Comparison of ENCODE assay signal across 8 cellular contexts in the genomic region with DNA sequence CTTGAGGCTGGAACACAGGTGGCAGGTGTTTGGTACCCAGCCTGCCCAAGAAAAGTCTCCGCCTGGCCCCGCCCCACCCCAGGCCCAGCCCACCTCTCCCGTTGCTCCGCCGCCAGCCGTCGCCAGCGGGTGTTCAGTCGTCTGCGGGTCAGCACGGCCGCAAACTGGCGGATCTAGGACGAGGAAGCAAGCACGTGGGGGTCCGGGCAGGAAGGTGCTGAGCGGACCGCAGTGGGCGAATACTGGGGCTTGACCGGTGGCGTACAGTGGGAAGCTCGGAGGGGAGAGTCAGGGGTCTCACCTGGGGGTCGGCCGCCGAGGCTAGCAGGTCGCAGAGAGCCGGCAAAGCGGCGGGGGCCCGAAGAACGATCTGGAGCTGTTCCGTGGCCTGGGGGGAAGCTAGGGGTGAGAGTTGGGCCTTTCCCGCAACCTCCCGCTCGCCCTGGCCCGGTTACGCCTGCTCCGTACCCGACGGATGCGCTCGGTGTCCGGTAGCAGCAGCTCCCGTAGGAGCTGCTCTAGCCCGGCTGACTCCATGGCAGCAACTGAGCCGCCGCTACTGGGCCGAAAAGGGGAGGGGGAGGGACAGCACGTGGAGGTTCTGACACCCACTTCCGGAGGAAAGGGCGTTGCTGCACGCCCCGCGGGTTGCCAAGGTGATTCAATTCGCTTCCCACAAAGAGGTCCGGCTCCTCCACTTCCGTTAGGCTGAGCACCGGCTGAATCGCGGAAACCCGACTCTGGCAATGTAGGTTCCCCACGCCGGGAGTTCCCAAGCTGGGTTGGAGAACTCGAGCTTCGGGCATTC. TPM values are rescaled to one million over a fixed set of nuclear protein-coding genes. Genes with fewer than 3 reads are reported as not detected.
DNase-seq lines count a peak whose midpoint lies in the region; ATAC-seq, FAIRE-seq and TF ChIP-seq lines count a peak whose summit lies in the region.

Gene IPO4 (minus strand): TSS at position 566 of the 808 bp plus-strand sequence. CDS start 29 bp downstream, at position 537.

- H2AFZ ChIP-seq in DND-41 (ENCODE audit: low read depth, low read length) (peak within 1 kb of the TSS; percentile 81), Karpas-422 (ENCODE audit: low read length) (no peak within 1 kb of the TSS)

- H3K4me1 ChIP-seq in DND-41 (ENCODE audit: insufficient read depth, low read length) (peaks cover 51% of the 10 kb centered on the region), Karpas-422 (ENCODE audit: low read length) (peaks cover 26% of the 10 kb centered on the region), esophagus squamous epithelium (peaks cover 3 to 42% (median 15%) of the 10 kb centered on the region in 3 donors)

- H3K27me3 ChIP-seq in DND-41 (ENCODE audit: insufficient read depth, low read length, poor library complexity), result no peaks in the 10 kb centered on the region
- no peaks in the 10 kb centered on the region for H3K27me3 ChIP-seq in Karpas-422 (ENCODE audit: low read length)
- H3K27me3 ChIP-seq in esophagus squamous epithelium, result no peaks in the 10 kb centered on the region

- H3K4me2 ChIP-seq in DND-41 (ENCODE audit: insufficient read depth, low read length) (peak within 1 kb of the TSS; percentile 92), Karpas-422 (ENCODE audit: low read depth, low read length, poor library complexity, severe bottlenecking) (peak within 1 kb of the TSS; percentile 96)

- 1% methylated on average over 22 to 23 of the region's 65 CpGs for WGBS in esophagus squamous epithelium, 2 donors

- H4K20me1 ChIP-seq in DND-41 (ENCODE audit: insufficient read depth, low read length) (peaks cover 9% of the 10 kb centered on the region; the same call in 1 of the 2 replicates), Karpas-422 (ENCODE audit: insufficient read depth, low read depth, low read length) (no peaks in the 10 kb centered on the region)

- peaks cover 3 to 9% of the 10 kb centered on the region in 2 donors for H3K36me3 Mint-ChIP-seq in activated T-cell treated with anti-CD3 and anti-CD28 coated beads, Interleukin-2, amount 50 U/mL, for 72 hours (ENCODE audit: insufficient read depth in 2 of 2)

- ATAC-seq in DND-41 (ENCODE audit: insufficient read depth, low read depth) (peak; percentile 93), GM21825 (IDR thresholded peaks at IDR 0.05; ENCODE audit: unreplicated experiment) (peak; percentile 85)
- peak; percentile 92 for ATAC-seq in activated T-cell treated with anti-CD3 and anti-CD28 coated beads, Interleukin-2, amount 50 U/mL, for 72 hours (replicated peaks in 1 of 2)

- H3K9me3 ChIP-seq in DND-41 (ENCODE audit: insufficient read depth, low read length, severe bottlenecking), result no peaks in the 10 kb centered on the region
- H3K9me3 ChIP-seq in Karpas-422 (ENCODE audit: low read length), result no peaks in the 10 kb centered on the region
- no peaks in the 10 kb centered on the region for H3K9me3 ChIP-seq in esophagus squamous epithelium

- peaks cover 49% of the 10 kb centered on the region for H3K4me1 Mint-ChIP-seq in activated T-cell treated with anti-CD3 and anti-CD28 coated beads, Interleukin-2, amount 50 U/mL, for 72 hours (ENCODE audit: low read depth)

- H3K4me3 ChIP-seq in DND-41 (ENCODE audit: low read depth in 1 of 2, low read length in 2 of 2) (peak within 1 kb of the TSS; percentile 61 to 86; a peak in 3 of 4 replicates), Karpas-422 (ENCODE audit: low read length) (peak within 1 kb of the TSS; percentile 72), esophagus squamous epithelium (peak within 1 kb of the TSS; percentile 73 to 86 (median 78))

- peak within 1 kb of the TSS; percentile 91 to 93 for H3K4me3 Mint-ChIP-seq in activated T-cell treated with anti-CD3 and anti-CD28 coated beads, Interleukin-2, amount 50 U/mL, for 72 hours

- H3K9ac ChIP-seq in DND-41 (ENCODE audit: low read depth, low read length) (peak within 1 kb of the TSS; percentile 66), Karpas-422 (ENCODE audit: low read length) (peak within 1 kb of the TSS; percentile 82)

- TF ChIP-seq POLR2A in esophagus squamous epithelium (IDR thresholded peaks at IDR 0.05), result peak in 3 of 4 donors; percentile 30 to 50 (median 37)

- no peaks in the 10 kb centered on the region for H3K27me3 Mint-ChIP-seq in activated T-cell treated with anti-CD3 and anti-CD28 coated beads, Interleukin-2, amount 50 U/mL, for 72 hours (ENCODE audit: low read depth)

- intact Hi-C loops in esophagus squamous epithelium (cut with DNase I), result no loop called here

- H3K27ac Mint-ChIP-seq in activated T-cell treated with anti-CD3 and anti-CD28 coated beads, Interleukin-2, amount 50 U/mL, for 72 hours, result peak within 1 kb of the TSS; percentile 89

- no peaks in the 10 kb centered on the region for H3K9me3 Mint-ChIP-seq in activated T-cell treated with anti-CD3 and anti-CD28 coated beads, Interleukin-2, amount 50 U/mL, for 72 hours

- TF ChIP-seq CTCF in DND-41 (IDR thresholded peaks at IDR 0.05; ENCODE audit: borderline replicate concordance, extremely low read depth, low read length, poor library complexity, severe bottlenecking) (no peak), esophagus squamous epithelium (IDR thresholded peaks at IDR 0.05) (peak in 2 of 6 experiments; percentile 2 to 49)

- peak within 1 kb of the TSS; percentile 72 for H3K27ac ChIP-seq in DND-41 (ENCODE audit: low read length)
- peak within 1 kb of the TSS; percentile 64 for H3K27ac ChIP-seq in Karpas-422 (ENCODE audit: low read length)
- peak within 1 kb of the TSS; percentile 68 to 87 (median 80) for H3K27ac ChIP-seq in esophagus squamous epithelium

- H3K36me3 ChIP-seq in DND-41 (ENCODE audit: insufficient read depth, low read length) (peaks cover 60% of the 10 kb centered on the region), Karpas-422 (ENCODE audit: insufficient read depth, low read length) (peaks cover 38% of the 10 kb centered on the region), esophagus squamous epithelium (peaks cover 26 to 77% (median 28%) of the 10 kb centered on the region in 3 donors)

- FAIRE-seq in RCC 7860 (lab: Jason Lieb, UNC), result no peak

- H3K79me2 ChIP-seq in DND-41 (ENCODE audit: insufficient read depth, low read length), result peaks cover 34% of the 10 kb centered on the region
- peaks cover 47% of the 10 kb centered on the region for H3K79me2 ChIP-seq in Karpas-422 (ENCODE audit: low read length)

- no peaks in the 10 kb centered on the region for H3K9me2 ChIP-seq in Karpas-422 (replicated peaks; ENCODE audit: insufficient read depth, low read length)

- peak; percentile 97 for DNase-seq in DND-41
- DNase-seq in Karpas-422, result peak; percentile 100
- DNase-seq in RCC 7860 (ENCODE audit: low spot score), result peak; percentile 84
- peak; percentile 94 to 96 for DNase-seq in activated T-cell treated with anti-CD3 and anti-CD28 coated beads, Interleukin-2, amount 50 U/mL, for 72 hours
- DNase-seq in esophagus squamous epithelium (lab: John Stamatoyannopoulos, UW), result peak; percentile 86
- peak; percentile 98 for DNase-seq in myocyte (ENCODE audit: low read depth)
- peak; percentile 93 to 94 for DNase-seq in stimulated activated CD8-positive, alpha-beta memory T cell treated with anti-CD3 and anti-CD28 coated beads, Interleukin-7, amount 100 ng/mL, for 4 hours (ENCODE audit: low read depth in 2 of 2)

RNA-seq across cellular contexts. Expression of gene IPO4, which starts in this region (rescaled TPM):
- 48.9 and 118 TPM in 2 replicates for total RNA-seq in Karpas-422 (2014; rRNA removed; shearing (Covaris generic); ENCODE audit: low replicate concordance)
- 10 to 100 TPM; 30.9 to 38.0 TPM for total RNA-seq in activated T-cell treated with anti-CD3 and anti-CD28 coated beads, Interleukin-2, amount 50 U/mL, for 72 hours
- total RNA-seq in esophagus squamous epithelium, result 10 to 100 TPM; 32.9 to 55.1 (median 40.4) TPM
- 85.4 and 99.4 TPM in 2 replicates for total RNA-seq in myocyte
- polyA plus RNA-seq in myocyte (2012), result 47.6 TPM

Comparison
In these comparisons a context has a peak if more than half of its experiments do, and no peak if none do; other contexts are left out.
1. Peak in every context shown above with its lines: DNase-seq, ATAC-seq, H3K4me3 ChIP-seq and H3K27ac ChIP-seq.